Comparison of ENCODE assay signal across 2 cellular contexts in the genomic region with DNA sequence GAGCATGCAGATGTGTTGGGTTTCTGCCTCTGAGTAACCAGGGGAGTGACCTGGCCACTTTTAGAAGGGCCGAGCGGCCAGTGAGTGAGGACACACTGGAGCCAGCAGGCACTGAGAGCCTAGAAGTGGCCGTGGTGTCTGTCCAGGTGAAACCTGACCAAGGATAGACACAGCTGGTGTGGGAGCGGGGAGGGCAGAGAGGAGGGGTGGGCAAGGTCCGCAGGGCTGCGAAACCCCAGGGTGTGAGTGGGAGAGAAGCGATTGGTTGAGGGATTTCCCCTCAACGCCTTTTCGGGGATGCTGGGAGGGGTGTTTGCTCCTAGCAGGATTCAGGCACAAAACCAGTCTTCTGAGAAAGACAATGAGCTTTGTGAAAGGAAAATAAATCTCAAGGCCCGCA.
TF ChIP-seq lines count a peak whose summit lies in the region.

No MANE protein-coding gene starts in this region.

TF ChIP-seq in GM23338, 12 proteins besides CTCF, POLR2A, EP300 and RAD21:
- TF ChIP-seq CREB1 (CRISPR knock-in tag; IDR thresholded peaks at IDR 0.05; ENCODE audit: low read depth) (no peak), EZH2 (IDR thresholded peaks at IDR 0.05; ENCODE audit: low read depth, unreplicated experiment) (no peak)
- TF ChIP-seq, protein P1, sequence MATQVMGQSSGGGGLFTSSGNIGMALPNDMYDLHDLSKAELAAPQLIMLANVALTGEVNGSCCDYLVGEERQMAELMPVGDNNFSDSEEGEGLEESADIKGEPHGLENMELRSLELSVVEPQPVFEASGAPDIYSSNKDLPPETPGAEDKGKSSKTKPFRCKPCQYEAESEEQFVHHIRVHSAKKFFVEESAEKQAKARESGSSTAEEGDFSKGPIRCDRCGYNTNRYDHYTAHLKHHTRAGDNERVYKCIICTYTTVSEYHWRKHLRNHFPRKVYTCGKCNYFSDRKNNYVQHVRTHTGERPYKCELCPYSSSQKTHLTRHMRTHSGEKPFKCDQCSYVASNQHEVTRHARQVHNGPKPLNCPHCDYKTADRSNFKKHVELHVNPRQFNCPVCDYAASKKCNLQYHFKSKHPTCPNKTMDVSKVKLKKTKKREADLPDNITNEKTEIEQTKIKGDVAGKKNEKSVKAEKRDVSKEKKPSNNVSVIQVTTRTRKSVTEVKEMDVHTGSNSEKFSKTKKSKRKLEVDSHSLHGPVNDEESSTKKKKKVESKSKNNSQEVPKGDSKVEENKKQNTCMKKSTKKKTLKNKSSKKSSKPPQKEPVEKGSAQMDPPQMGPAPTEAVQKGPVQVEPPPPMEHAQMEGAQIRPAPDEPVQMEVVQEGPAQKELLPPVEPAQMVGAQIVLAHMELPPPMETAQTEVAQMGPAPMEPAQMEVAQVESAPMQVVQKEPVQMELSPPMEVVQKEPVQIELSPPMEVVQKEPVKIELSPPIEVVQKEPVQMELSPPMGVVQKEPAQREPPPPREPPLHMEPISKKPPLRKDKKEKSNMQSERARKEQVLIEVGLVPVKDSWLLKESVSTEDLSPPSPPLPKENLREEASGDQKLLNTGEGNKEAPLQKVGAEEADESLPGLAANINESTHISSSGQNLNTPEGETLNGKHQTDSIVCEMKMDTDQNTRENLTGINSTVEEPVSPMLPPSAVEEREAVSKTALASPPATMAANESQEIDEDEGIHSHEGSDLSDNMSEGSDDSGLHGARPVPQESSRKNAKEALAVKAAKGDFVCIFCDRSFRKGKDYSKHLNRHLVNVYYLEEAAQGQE (IDR thresholded peaks at IDR 0.05; ENCODE audit: unreplicated experiment) = no peak

TF ChIP-seq in liver, 16 proteins besides CTCF, POLR2A, EP300 and RAD21:
- no peak for TF ChIP-seq GABPA (IDR thresholded peaks at IDR 0.05 in 1 of 2, conservative IDR thresholded peaks at IDR 0.05 in 1 of 2)
- TF ChIP-seq RXRA (IDR thresholded peaks at IDR 0.05) = no peak
- TF ChIP-seq, protein P1 (IDR thresholded peaks at IDR 0.05) = no peak
- no peak for TF ChIP-seq YY1 (IDR thresholded peaks at IDR 0.05)
- no peak for TF ChIP-seq NR2F2 (IDR thresholded peaks at IDR 0.05)
- no peak for TF ChIP-seq FOXA2 (IDR thresholded peaks at IDR 0.05)
- TF ChIP-seq, protein P2, sequence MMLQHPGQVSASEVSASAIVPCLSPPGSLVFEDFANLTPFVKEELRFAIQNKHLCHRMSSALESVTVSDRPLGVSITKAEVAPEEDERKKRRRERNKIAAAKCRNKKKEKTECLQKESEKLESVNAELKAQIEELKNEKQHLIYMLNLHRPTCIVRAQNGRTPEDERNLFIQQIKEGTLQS (IDR thresholded peaks at IDR 0.05) = no peak
- no peak for TF ChIP-seq EGR1 (IDR thresholded peaks at IDR 0.05; ENCODE audit: low read depth in 2 of 2)
